In genomic region chr6:24549158-24549557, GRCh38 we compare ENCODE assay signal across 7 cellular contexts.
"Had no signal": no experiment of that assay in that cellular context is flagged by ENCODE, and none has a peak within 500 bp of the region (broad histone marks: within the 10 kb centered on the region; RNA-seq: fewer than 3 reads in every experiment).

No MANE protein-coding gene starts in this region.

- H3K27me3 Mint-ChIP-seq: IgD-negative memory B cell had no signal

- H3K4me3 Mint-ChIP-seq: IgD-negative memory B cell had no signal

- FAIRE-seq: HTR-8/SVneo, K562 had no signal

- H3K27ac Mint-ChIP-seq: IgD-negative memory B cell had no signal

- H3K27ac ChIP-seq: HL-60 had no signal

- H3K9me3 Mint-ChIP-seq: IgD-negative memory B cell had no signal

- DNase-seq: IMR-90, KBM-7, KG1 had no signal

- H3K4me3 ChIP-seq: K562 had no signal

- ATAC-seq: K562 had no signal
